ENCODE assay signal across 8 cellular contexts in genomic region chr22:20919718-20920117, GRCh38. TPM values are rescaled to one million over a fixed set of nuclear protein-coding genes. Genes with fewer than 3 reads are reported as not detected.
DNase-seq lines count a peak whose midpoint lies in the region; ATAC-seq and TF ChIP-seq lines count a peak whose summit lies in the region.

No MANE protein-coding gene starts in this region.

- H3K27me3 ChIP-seq in iPS-20b (ENCODE audit: insufficient read depth, low read length), result no peaks in the 10 kb centered on the region
- no peaks in the 10 kb centered on the region for H3K27me3 ChIP-seq in stomach

- TF ChIP-seq EP300 in stomach (IDR thresholded peaks at IDR 0.05), result no peak

- ATAC-seq in GM19324 (IDR thresholded peaks at IDR 0.05; ENCODE audit: low FRiP score, unreplicated experiment), result no peak
- ATAC-seq in HG03457 (IDR thresholded peaks at IDR 0.05; ENCODE audit: unreplicated experiment), result no peak

- peaks cover 17% of the 10 kb centered on the region; the same call in 1 of the 2 replicates for H3K36me3 ChIP-seq in iPS-20b (ENCODE audit: insufficient read depth, low read depth, low read length)
- no peaks in the 10 kb centered on the region for H3K36me3 ChIP-seq in stomach

- H3K4me1 ChIP-seq in iPS-20b (ENCODE audit: insufficient read depth, low read length) (peaks cover 20% of the 10 kb centered on the region), stomach (peaks cover 20 to 67% (median 49%) of the 10 kb centered on the region in 4 donors)

- H3K9me3 ChIP-seq in iPS-20b (ENCODE audit: insufficient read depth, low read depth, low read length) (no peaks in the 10 kb centered on the region), stomach (no peaks in the 10 kb centered on the region)

- H3K27ac Mint-ChIP-seq in T-helper 1 cell treated with Interleukin-12 subunit alpha and Interleukin-12 subunit beta and Interleukin-4 antibody, amounts not matched to agents 30 μg/mL and 1 μg/mL, for 36 hours, result no peak overlapping the region
- H3K27ac Mint-ChIP-seq in activated T-helper 1 cell treated with anti-CD3 and anti-CD28 coated beads, Interleukin-12 subunit alpha, Interleukin-12 subunit beta, Interleukin-2, Interleukin-4 antibody, amounts not matched to agents 30 ng/mL and 10 ng/mL and 1 ng/mL, durations not matched to agents 14 hours and 24 hours and 36 hours, result peak overlapping the region; percentile 40

- no peaks in the 10 kb centered on the region for H3K27me3 Mint-ChIP-seq in T-helper 1 cell treated with Interleukin-12 subunit alpha and Interleukin-12 subunit beta and Interleukin-4 antibody, amounts not matched to agents 30 μg/mL and 1 μg/mL, for 36 hours (ENCODE audit: low read depth)
- H3K27me3 Mint-ChIP-seq in activated T-helper 1 cell treated with anti-CD3 and anti-CD28 coated beads, Interleukin-12 subunit alpha, Interleukin-12 subunit beta, Interleukin-2, Interleukin-4 antibody, amounts not matched to agents 30 ng/mL and 10 ng/mL and 1 ng/mL, durations not matched to agents 14 hours and 24 hours and 36 hours (ENCODE audit: insufficient read depth), result no peaks in the 10 kb centered on the region

- TF ChIP-seq POLR2A in stomach (IDR thresholded peaks at IDR 0.05), result no peak

- no peak for TF ChIP-seq CTCF in stomach (IDR thresholded peaks at IDR 0.05)

- WGBS in stomach, 5 donors, result 4 to 7% (median 6%) methylated on average over 4 of the region's 4 CpGs

- DNase-seq in T-helper 1 cell (no peak), stomach (no peak), COLO829 (ENCODE audit: low spot score) (no peak)
- no peak for DNase-seq in activated T-helper 1 cell treated with anti-CD3 and anti-CD28 coated beads, Interleukin-12 subunit alpha, Interleukin-12 subunit beta, Interleukin-2, Interleukin-4 antibody, amounts not matched to agents 30 ng/mL and 10 ng/mL and 1 ng/mL, durations not matched to agents 14 hours and 24 hours and 36 hours (ENCODE audit: low spot score)

- peak overlapping the region; percentile 97 for H3K4me3 Mint-ChIP-seq in T-helper 1 cell treated with Interleukin-12 subunit alpha and Interleukin-12 subunit beta and Interleukin-4 antibody, amounts not matched to agents 30 μg/mL and 1 μg/mL, for 36 hours
- peak overlapping the region; percentile 99 for H3K4me3 Mint-ChIP-seq in activated T-helper 1 cell treated with anti-CD3 and anti-CD28 coated beads, Interleukin-12 subunit alpha, Interleukin-12 subunit beta, Interleukin-2, Interleukin-4 antibody, amounts not matched to agents 30 ng/mL and 10 ng/mL and 1 ng/mL, durations not matched to agents 14 hours and 24 hours and 36 hours

- H3K4me3 ChIP-seq in iPS-20b (ENCODE audit: low read length), result peak overlapping the region; percentile 94
- H3K4me3 ChIP-seq in stomach, result peak overlapping the region; percentile 87 to 99 (median 96)

- H3K9ac ChIP-seq in iPS-20b (ENCODE audit: low read depth, low read length), result peak overlapping the region; percentile 90

- H3K4me1 Mint-ChIP-seq in T-helper 1 cell treated with Interleukin-12 subunit alpha and Interleukin-12 subunit beta and Interleukin-4 antibody, amounts not matched to agents 30 μg/mL and 1 μg/mL, for 36 hours (ENCODE audit: low read depth), result peaks cover 31% of the 10 kb centered on the region
- H3K4me1 Mint-ChIP-seq in activated T-helper 1 cell treated with anti-CD3 and anti-CD28 coated beads, Interleukin-12 subunit alpha, Interleukin-12 subunit beta, Interleukin-2, Interleukin-4 antibody, amounts not matched to agents 30 ng/mL and 10 ng/mL and 1 ng/mL, durations not matched to agents 14 hours and 24 hours and 36 hours (ENCODE audit: low read depth), result peaks cover 38% of the 10 kb centered on the region

- intact Hi-C loops in activated T-helper 1 cell treated with anti-CD3 and anti-CD28 coated beads, Interleukin-12 subunit alpha, Interleukin-12 subunit beta, Interleukin-2, Interleukin-4 antibody, amounts not matched to agents 30 ng/mL and 10 ng/mL and 1 ng/mL, durations not matched to agents 14 hours and 24 hours and 36 hours (cut with micrococcal nuclease), result loop anchor here (1.0 to 10.0 kb wide), 4 partner anchors 8 to 415 kb away; partner anchors contain the start of genes LZTR1 and MED15
- intact Hi-C loops in stomach (cut with DNase I; ENCODE audit: low total_unique reads), result no loop called here

- peaks cover 22% of the 10 kb centered on the region for H3K36me3 Mint-ChIP-seq in T-helper 1 cell treated with Interleukin-12 subunit alpha and Interleukin-12 subunit beta and Interleukin-4 antibody, amounts not matched to agents 30 μg/mL and 1 μg/mL, for 36 hours (ENCODE audit: low read depth)
- peaks cover 16% of the 10 kb centered on the region for H3K36me3 Mint-ChIP-seq in activated T-helper 1 cell treated with anti-CD3 and anti-CD28 coated beads, Interleukin-12 subunit alpha, Interleukin-12 subunit beta, Interleukin-2, Interleukin-4 antibody, amounts not matched to agents 30 ng/mL and 10 ng/mL and 1 ng/mL, durations not matched to agents 14 hours and 24 hours and 36 hours (ENCODE audit: low read depth)

- no peak overlapping the region for H3K27ac ChIP-seq in iPS-20b (ENCODE audit: low read length)
- peak overlapping the region in 2 of 5 donors; percentile 52 to 97 for H3K27ac ChIP-seq in stomach

- no peaks in the 10 kb centered on the region for H3K9me3 Mint-ChIP-seq in T-helper 1 cell treated with Interleukin-12 subunit alpha and Interleukin-12 subunit beta and Interleukin-4 antibody, amounts not matched to agents 30 μg/mL and 1 μg/mL, for 36 hours
- no peaks in the 10 kb centered on the region for H3K9me3 Mint-ChIP-seq in activated T-helper 1 cell treated with anti-CD3 and anti-CD28 coated beads, Interleukin-12 subunit alpha, Interleukin-12 subunit beta, Interleukin-2, Interleukin-4 antibody, amounts not matched to agents 30 ng/mL and 10 ng/mL and 1 ng/mL, durations not matched to agents 14 hours and 24 hours and 36 hours

RNA-seq across cellular contexts. Expression of gene CRKL, which starts 2.5 kb away (rescaled TPM):
- total RNA-seq in activated T-helper 1 cell treated with anti-CD3 and anti-CD28 coated beads, Interleukin-12 subunit alpha, Interleukin-12 subunit beta, Interleukin-2, Interleukin-4 antibody, amounts not matched to agents 30 ng/mL and 10 ng/mL and 1 ng/mL, durations not matched to agents 14 hours and 24 hours and 36 hours, result 78.2 and 79.2 TPM in 2 replicates
- total RNA-seq in stomach, result 10 to 100 TPM; 17.0 to 60.3 (median 26.3) TPM
- polyA plus RNA-seq in stomach, result 10 to 100 TPM; 11.6 to 12.5 (median 11.7) TPM

RNA-seq across cellular contexts. Expression of gene AIFM3, which starts 47.3 kb away (rescaled TPM):
- 0.88 and 0.93 TPM in 2 replicates for total RNA-seq in activated T-helper 1 cell treated with anti-CD3 and anti-CD28 coated beads, Interleukin-12 subunit alpha, Interleukin-12 subunit beta, Interleukin-2, Interleukin-4 antibody, amounts not matched to agents 30 ng/mL and 10 ng/mL and 1 ng/mL, durations not matched to agents 14 hours and 24 hours and 36 hours
- 100 to 1,000 TPM in 1 of 5 donors, under 1 TPM in 1, not detected in 3; 0.55 to 157 TPM for total RNA-seq in stomach
- 1 to 10 TPM in 2 of 3 donors, under 1 TPM in 1; 0.75 to 4.1 (median 2.1) TPM for polyA plus RNA-seq in stomach
